ENCODE assay signal across 8 cellular contexts in the genomic region with DNA sequence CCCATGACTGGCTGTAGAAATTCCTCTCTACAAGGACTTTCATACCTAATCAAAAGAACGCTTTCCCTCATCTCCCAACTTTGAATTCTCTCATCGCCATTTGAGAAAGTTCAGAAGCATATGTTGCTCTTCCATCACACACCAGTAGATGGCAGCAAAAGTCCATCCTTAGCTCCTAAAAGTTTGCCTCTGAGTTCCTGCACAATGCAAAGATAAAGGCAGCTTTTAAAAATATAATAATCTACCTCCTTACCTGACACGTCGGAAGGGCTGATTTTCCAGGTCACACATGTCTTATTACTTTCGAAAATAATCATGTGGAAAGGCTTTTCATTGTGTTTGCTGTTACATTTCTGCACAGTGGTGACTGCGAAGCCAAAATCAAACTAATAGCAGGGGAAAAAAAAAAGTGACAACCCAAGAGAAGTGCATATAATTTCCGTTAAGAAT.
DNase-seq lines count a peak whose midpoint lies in the region; ATAC-seq, FAIRE-seq and TF ChIP-seq lines count a peak whose summit lies in the region.

No MANE protein-coding gene starts in this region.

- H3K36me3 ChIP-seq in Caco-2 (ENCODE audit: control insufficient read depth, insufficient read depth, low read length) = no peaks in the 10 kb centered on the region
- no peaks in the 10 kb centered on the region for H3K36me3 ChIP-seq in PC-3 (ENCODE audit: low read depth, low read length)
- no peaks in the 10 kb centered on the region for H3K36me3 ChIP-seq in kidney (ENCODE audit: control insufficient read depth in 1 of 2, insufficient read depth in 2 of 2, low read length in 2 of 2)

- H3K27ac ChIP-seq in PC-3 (ENCODE audit: low read length) (no peak overlapping the region), kidney (ENCODE audit: low read depth in 2 of 2, low read length in 2 of 2) (no peak overlapping the region)

- H3F3A ChIP-seq in PC-3 (ENCODE audit: low read length, unreplicated experiment) = no peaks in the 10 kb centered on the region

- no peaks in the 10 kb centered on the region for H3K9me3 Mint-ChIP-seq in Caco-2 (ENCODE audit: unreplicated experiment)

- H3K79me2 ChIP-seq in PC-3 (ENCODE audit: low read length) = no peaks in the 10 kb centered on the region

- H3K27me3 Mint-ChIP-seq in Caco-2 (ENCODE audit: insufficient read depth, unreplicated experiment) = peaks cover 6% of the 10 kb centered on the region

- H3K27me3 ChIP-seq in Caco-2 (replicated peaks; ENCODE audit: control insufficient read depth, insufficient read depth, low read length) = no peaks in the 10 kb centered on the region
- H3K27me3 ChIP-seq in PC-3 (ENCODE audit: low read length) = no peaks in the 10 kb centered on the region

- no peaks in the 10 kb centered on the region for H3K36me3 Mint-ChIP-seq in Caco-2 (ENCODE audit: insufficient read depth, unreplicated experiment)

- TF ChIP-seq CTCF in Caco-2 (IDR thresholded peaks at IDR 0.05; ENCODE audit: insufficient read depth in 1 of 2, low read depth in 1 of 2, low read length in 1 of 2, severe bottlenecking in 1 of 2, unreplicated experiment in 1 of 2) (peak; percentile 82 to 84), PC-3 (conservative IDR thresholded peaks at IDR 0.05; ENCODE audit: low read depth, low read length) (peak; percentile 85), kidney (IDR thresholded peaks at IDR 0.05; ENCODE audit: borderline replicate concordance, extremely low read depth, insufficient read depth) (peak; percentile 77)

- peak; percentile 87 for FAIRE-seq in kidney (lab: Jason Lieb, UNC)

- POLR2A ChIA-PET in Caco-2 (lab: Charles Lee) = no interaction called here
- POLR2A ChIA-PET in PC-3 (lab: Charles Lee; ENCODE audit: unreplicated experiment) = no interaction called here

- CTCF ChIA-PET in Caco-2 (lab: Charles Lee) = no interaction called here
- CTCF ChIA-PET in PC-3 (lab: Charles Lee) = no interaction called here

- intact Hi-C loops in Caco-2 (cut with micrococcal nuclease; ENCODE audit: unreplicated experiment) = loop anchor here (1.0 kb wide), 4 partner anchors 280 to 720 kb away; no protein-coding TSS in a partner anchor
- intact Hi-C loops in PC-3 (cut with micrococcal nuclease) = loop anchor here (2.0 to 10.0 kb wide), 2 partner anchors 366 to 1082 kb away; no protein-coding TSS in a partner anchor
- intact Hi-C loops in kidney (cut with DNase I) = no loop called here

- H3K9ac ChIP-seq in PC-3 (ENCODE audit: low read length) (no peak overlapping the region), kidney (ENCODE audit: low read length in 2 of 2) (no peak overlapping the region)

- peak; percentile 38 to 63 for DNase-seq in Caco-2
- peak; percentile 28 for DNase-seq in HK-2 (ENCODE audit: unreplicated experiment)
- DNase-seq in PC-3 = peak; percentile 66
- DNase-seq in brain pericyte (ENCODE audit: low read depth, low spot score) = peak; percentile 7
- no peak for DNase-seq in kidney
- DNase-seq in stimulated activated CD4-positive, alpha-beta T cell treated with anti-CD3 and anti-CD28 coated beads, Interleukin-2, amount 100 ng/mL, for 48 hours = peak; percentile 36 to 39
- no peak for DNase-seq in NK-92 (lab: John Stamatoyannopoulos, UW; ENCODE audit: unreplicated experiment)

- no peak overlapping the region for H3K4me2 ChIP-seq in PC-3 (ENCODE audit: low read length)

- H3K4me3 Mint-ChIP-seq in Caco-2 (ENCODE audit: unreplicated experiment) = no peak overlapping the region

- H3K9me3 ChIP-seq in Caco-2 (no peaks in the 10 kb centered on the region), PC-3 (ENCODE audit: low read length) (no peaks in the 10 kb centered on the region), kidney (ENCODE audit: control insufficient read depth in 1 of 2, low read length in 2 of 2) (no peaks in the 10 kb centered on the region)

- BruUV-seq in Caco-2 (replicated peaks; lab: Mats Ljungman, UMichigan) = no TSS peak
- no TSS peak for BruUV-seq in PC-3 (replicated peaks; lab: Mats Ljungman, UMichigan)

- no peak overlapping the region for H3K27ac Mint-ChIP-seq in Caco-2 (ENCODE audit: unreplicated experiment)

- no peaks in the 10 kb centered on the region for H3K9me2 ChIP-seq in PC-3 (replicated peaks; ENCODE audit: low read length)

- no peak overlapping the region for H2AFZ ChIP-seq in PC-3 (ENCODE audit: low read length)

- no peaks in the 10 kb centered on the region for H3K4me1 Mint-ChIP-seq in Caco-2 (ENCODE audit: low read depth, unreplicated experiment)

- ATAC-seq in GM19035 (IDR thresholded peaks at IDR 0.05; ENCODE audit: unreplicated experiment) (peak; percentile 60), PC-3 (no peak)

- no peaks in the 10 kb centered on the region for H4K20me1 ChIP-seq in PC-3 (ENCODE audit: low read length)

- H3K4me3 ChIP-seq in Caco-2 (ENCODE audit: low read depth, low read length) = no peak overlapping the region
- H3K4me3 ChIP-seq in PC-3 (ENCODE audit: low read length) = no peak overlapping the region
- no peak overlapping the region for H3K4me3 ChIP-seq in kidney (ENCODE audit: low read length in 2 of 2)

- H3K4me1 ChIP-seq in Caco-2 (no peaks in the 10 kb centered on the region), PC-3 (ENCODE audit: insufficient read depth, low read length) (no peaks in the 10 kb centered on the region), kidney (ENCODE audit: control insufficient read depth in 1 of 2, insufficient read depth in 1 of 2, low read depth in 1 of 2, low read length in 2 of 2) (no peaks in the 10 kb centered on the region)

Comparison
In these comparisons a context has a peak if more than half of its experiments do, and no peak if none do; other contexts are left out.
1. DNase-seq: peak in Caco-2 (2 of 2), HK-2 (single experiment), PC-3 (single experiment), brain pericyte (single experiment) and stimulated activated CD4-positive, alpha-beta T cell treated with anti-CD3 and anti-CD28 coated beads, Interleukin-2, amount 100 ng/mL, for 48 hours (2 of 2); none in kidney (single experiment) and NK-92 (single experiment).
2. Peak in every context shown above with its lines, with median percentiles within 50 percentile points of each other: CTCF ChIP-seq.